ENCODE assay signal across 13 cellular contexts in the genomic region with DNA sequence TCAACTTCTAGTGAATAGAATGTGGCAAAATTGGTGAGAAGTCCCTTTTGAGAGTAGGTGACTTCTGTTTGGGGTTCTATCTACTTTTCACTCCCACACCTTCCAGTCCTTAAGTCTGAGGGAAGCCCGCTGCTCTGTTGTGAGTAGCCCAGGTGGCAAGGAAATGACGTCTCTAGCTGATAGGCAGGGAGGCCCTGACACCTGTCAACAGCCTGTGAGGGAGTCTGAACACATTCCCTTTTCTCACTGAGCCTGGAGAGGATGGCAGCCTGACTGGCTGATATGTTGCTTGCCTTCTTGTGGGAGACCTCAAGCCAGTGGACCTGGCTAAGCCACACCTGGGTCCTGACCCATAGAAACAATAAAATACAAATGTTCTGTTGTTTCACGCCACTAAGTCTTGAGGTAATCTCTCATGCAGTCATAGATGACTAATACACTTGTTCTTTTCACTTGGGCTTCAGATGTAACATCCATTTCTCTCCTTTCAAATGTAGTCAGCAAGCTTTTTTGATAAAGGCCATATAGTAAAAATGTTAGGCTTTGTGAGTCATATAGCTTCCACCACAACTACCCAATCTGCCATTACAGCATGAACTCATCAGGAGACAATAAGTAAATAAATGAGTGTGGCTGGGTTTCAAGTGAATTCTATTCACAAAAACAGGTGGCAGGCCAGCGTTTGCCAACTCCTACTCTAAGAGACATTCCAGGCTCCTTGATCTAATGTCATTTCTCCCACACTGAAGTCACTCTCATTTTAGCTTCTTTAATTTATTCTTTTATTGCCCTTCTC.
DNase-seq lines count a peak whose midpoint lies in the region; ATAC-seq and TF ChIP-seq lines count a peak whose summit lies in the region.
"Had no signal": no experiment of that assay in that cellular context is flagged by ENCODE, and none has a peak within 500 bp of the region (broad histone marks: within the 10 kb centered on the region; RNA-seq: fewer than 3 reads in every experiment).

No MANE protein-coding gene starts in this region.

- CTCF ChIA-PET in MCF 10A (lab: Yijun Ruan, JAX), result no interaction called here
- CTCF ChIA-PET in CD8-positive, alpha-beta memory T cell (lab: Charles Lee), result no interaction called here

- no peak overlapping the region for H3K27ac Mint-ChIP-seq in MCF 10A (ENCODE audit: low read depth, unreplicated experiment)
- no peak overlapping the region for H3K27ac Mint-ChIP-seq in stimulated activated naive CD8-positive, alpha-beta T cell treated with anti-CD3 and anti-CD28 coated beads, Interleukin-15, amount 100 ng/mL, for 72 hours
- H3K27ac Mint-ChIP-seq in CD8-positive, alpha-beta memory T cell, result peak overlapping the region in 1 of 8 donors; percentile 6

- H3K4me3 ChIP-seq in breast epithelium, result no peak overlapping the region
- H3K4me3 ChIP-seq in astrocyte of the cerebellum (ENCODE audit: low read depth, low read length), result no peak overlapping the region
- H3K4me3 ChIP-seq in CD8-positive, alpha-beta memory T cell (ENCODE audit: low read length), result no peak overlapping the region
- no peak overlapping the region for H3K4me3 ChIP-seq in lower leg skin (ENCODE audit: low read depth, poor library complexity, severe bottlenecking)
- H3K4me3 ChIP-seq: PC-9 had no signal

- in situ Hi-C loops in astrocyte of the cerebellum (cut with HindIII; ENCODE audit: low sequenced_read_pairs), result no loop called here

- H3K27ac ChIP-seq in breast epithelium, result no peak overlapping the region
- no peak overlapping the region for H3K27ac ChIP-seq in CD8-positive, alpha-beta memory T cell (ENCODE audit: low read depth, low read length)
- H3K27ac ChIP-seq: C4-2B, neutrophil, PC-9 had no signal

- H3K27me3 ChIP-seq in breast epithelium, result no peaks in the 10 kb centered on the region
- no peaks in the 10 kb centered on the region for H3K27me3 ChIP-seq in CD8-positive, alpha-beta memory T cell (ENCODE audit: insufficient read depth, low read length, poor library complexity, severe bottlenecking)
- H3K27me3 ChIP-seq: neutrophil had no signal

- H3K4me3 Mint-ChIP-seq in MCF 10A (ENCODE audit: unreplicated experiment), result no peak overlapping the region
- no peak overlapping the region for H3K4me3 Mint-ChIP-seq in stimulated activated naive CD8-positive, alpha-beta T cell treated with anti-CD3 and anti-CD28 coated beads, Interleukin-15, amount 100 ng/mL, for 72 hours
- H3K4me3 Mint-ChIP-seq in CD8-positive, alpha-beta memory T cell, result no peak overlapping the region

- intact Hi-C loops in MCF 10A (cut with micrococcal nuclease) (no loop called here), breast epithelium (cut with DNase I; ENCODE audit: low total_unique reads) (no loop called here), lower leg skin (cut with DNase I; ENCODE audit: low total_unique reads) (no loop called here)

- H3K9me3 ChIP-seq in breast epithelium, result no peaks in the 10 kb centered on the region
- no peaks in the 10 kb centered on the region for H3K9me3 ChIP-seq in CD8-positive, alpha-beta memory T cell (ENCODE audit: low read length)
- H3K9me3 ChIP-seq: neutrophil had no signal

- TF ChIP-seq POLR2A in breast epithelium (IDR thresholded peaks at IDR 0.05) (no peak), lower leg skin (IDR thresholded peaks at IDR 0.05) (no peak)

- no peaks in the 10 kb centered on the region for H3K4me1 ChIP-seq in breast epithelium
- no peaks in the 10 kb centered on the region for H3K4me1 ChIP-seq in CD8-positive, alpha-beta memory T cell (ENCODE audit: insufficient read depth, low read length)

- WGBS in lower leg skin, 2 donors, result 62 to 74% methylated on average over 4 of the region's 4 CpGs

- peak; percentile 1 for DNase-seq in MCF 10A (ENCODE audit: unreplicated experiment)
- no peak for DNase-seq in breast epithelium (ENCODE audit: low spot score in 2 of 2)
- DNase-seq in astrocyte of the cerebellum (ENCODE audit: low read depth), result peak; percentile 41
- no peak for DNase-seq in stimulated activated naive CD8-positive, alpha-beta T cell treated with anti-CD3 and anti-CD28 coated beads, Interleukin-15, amount 100 ng/mL, for 72 hours
- DNase-seq in CD8-positive, alpha-beta memory T cell, result no peak
- DNase-seq in lower leg skin (ENCODE audit: low spot score in 2 of 2), result no peak
- DNase-seq: activated naive CD4-positive, alpha-beta T cell; MV-4-11; PC-9 had no signal

- H3K36me3 Mint-ChIP-seq in MCF 10A (ENCODE audit: insufficient read depth, unreplicated experiment), result no peaks in the 10 kb centered on the region
- H3K36me3 Mint-ChIP-seq in CD8-positive, alpha-beta memory T cell, result no peaks in the 10 kb centered on the region

- peak; percentile 81 for ATAC-seq in HG03565 (IDR thresholded peaks at IDR 0.05; ENCODE audit: unreplicated experiment)
- peak; percentile 85 for ATAC-seq in stimulated activated naive CD8-positive, alpha-beta T cell treated with anti-CD3 and anti-CD28 coated beads, Interleukin-15, amount 100 ng/mL, for 72 hours
- no peak for ATAC-seq in GM18858 (IDR thresholded peaks at IDR 0.05; ENCODE audit: unreplicated experiment)

- no peaks in the 10 kb centered on the region for H3K36me3 ChIP-seq in breast epithelium
- no peaks in the 10 kb centered on the region for H3K36me3 ChIP-seq in CD8-positive, alpha-beta memory T cell (ENCODE audit: insufficient read depth, low read length)
- H3K36me3 ChIP-seq: neutrophil had no signal

- H3K4me1 Mint-ChIP-seq in MCF 10A (ENCODE audit: insufficient read depth, unreplicated experiment), result peaks cover 4% of the 10 kb centered on the region
- H3K4me1 Mint-ChIP-seq in stimulated activated naive CD8-positive, alpha-beta T cell treated with anti-CD3 and anti-CD28 coated beads, Interleukin-15, amount 100 ng/mL, for 72 hours, result no peaks in the 10 kb centered on the region
- H3K4me1 Mint-ChIP-seq in CD8-positive, alpha-beta memory T cell, result no peaks in the 10 kb centered on the region

- no peak for TF ChIP-seq CTCF in MCF 10A (IDR thresholded peaks at IDR 0.05; ENCODE audit: unreplicated experiment)
- no peak for TF ChIP-seq CTCF in breast epithelium (IDR thresholded peaks at IDR 0.05)
- TF ChIP-seq CTCF in astrocyte of the cerebellum (IDR thresholded peaks at IDR 0.05; ENCODE audit: low read depth, low read length, missing control alignments), result no peak
- TF ChIP-seq CTCF in lower leg skin (IDR thresholded peaks at IDR 0.05), result no peak

- H3K9me3 Mint-ChIP-seq in MCF 10A (ENCODE audit: unreplicated experiment), result no peaks in the 10 kb centered on the region
- H3K9me3 Mint-ChIP-seq in stimulated activated naive CD8-positive, alpha-beta T cell treated with anti-CD3 and anti-CD28 coated beads, Interleukin-15, amount 100 ng/mL, for 72 hours, result no peaks in the 10 kb centered on the region
- H3K9me3 Mint-ChIP-seq in CD8-positive, alpha-beta memory T cell, result no peaks in the 10 kb centered on the region

- POLR2A ChIA-PET in MCF 10A (lab: Yijun Ruan, JAX), result no interaction called here
- POLR2A ChIA-PET in CD8-positive, alpha-beta memory T cell (lab: Charles Lee), result no interaction called here

- no peaks in the 10 kb centered on the region for H3K27me3 Mint-ChIP-seq in MCF 10A (ENCODE audit: insufficient read depth, unreplicated experiment)
- no peaks in the 10 kb centered on the region for H3K27me3 Mint-ChIP-seq in stimulated activated naive CD8-positive, alpha-beta T cell treated with anti-CD3 and anti-CD28 coated beads, Interleukin-15, amount 100 ng/mL, for 72 hours
- H3K27me3 Mint-ChIP-seq in CD8-positive, alpha-beta memory T cell, result no peaks in the 10 kb centered on the region

- BruUV-seq in MCF 10A (replicated peaks; lab: Mats Ljungman, UMichigan), result no TSS peak

Comparison
In these comparisons a context has a peak if more than half of its experiments do, and no peak if none do; other contexts are left out.
1. DNase-seq: peak in MCF 10A (single experiment) and astrocyte of the cerebellum (single experiment); none in breast epithelium (0 of 2), stimulated activated naive CD8-positive, alpha-beta T cell treated with anti-CD3 and anti-CD28 coated beads, Interleukin-15, amount 100 ng/mL, for 72 hours (0 of 2), CD8-positive, alpha-beta memory T cell (0 of 5) and lower leg skin (0 of 2).